Comparison of ENCODE assay signal across 23 cellular contexts in genomic region chr12:51705450-51705849, GRCh38.
"Had no signal": no experiment of that assay in that cellular context is flagged by ENCODE, and none has a peak within 500 bp of the region (broad histone marks: within the 10 kb centered on the region; RNA-seq: fewer than 3 reads in every experiment).

No MANE protein-coding gene starts in this region.

- DNase-seq: cortex of kidney; dorsolateral prefrontal cortex; effector CD8-positive, alpha-beta T cell; gastrocnemius medialis; heart right ventricle; hypothalamus; kidney glomerular epithelial cell; mammary epithelial cell; naive thymus-derived CD4-positive, alpha-beta T cell; nephron progenitor cell; psoas muscle; retina; right lobe of liver; spleen; stimulated activated CD4-positive, alpha-beta T cell treated with anti-CD3 and anti-CD28 coated beads, Interleukin-15, amount 100 ng/mL, for 24 hours; stimulated activated CD4-positive, alpha-beta T cell treated with anti-CD3 and anti-CD28 coated beads, Interleukin-1b, Interleukin-23, amount 100 ng/mL, for 48 hours; stimulated activated CD4-positive, alpha-beta T cell treated with anti-CD3 and anti-CD28 coated beads, Interleukin-4, amount 100 ng/mL, for 24 hours; testis had no signal

- H3K9me3 ChIP-seq: esophagus muscularis mucosa, gastrocnemius medialis, heart right ventricle, psoas muscle, right lobe of liver, spleen, testis, tibial nerve had no signal

- H3K27ac Mint-ChIP-seq: naive thymus-derived CD4-positive, alpha-beta T cell; nephron progenitor cell; stimulated activated memory B cell treated with anti-CD40 and anti-IgM and Interleukin-4, amounts not matched to agents 10 μg/mL and 1 μg/mL and 100 μg/mL, for 72 hours; stimulated activated naive CD8-positive, alpha-beta T cell treated with anti-CD3 and anti-CD28 coated beads, Interleukin-15, Interleukin-2, amounts not matched to agents 100 ng/mL and 50 ng/mL, for 24 hours had no signal

- H3K27ac ChIP-seq: dorsolateral prefrontal cortex, epithelial cell of prostate, esophagus muscularis mucosa, gastrocnemius medialis, heart right ventricle, psoas muscle, right lobe of liver, testis, tibial nerve had no signal

- H3K4me1 ChIP-seq: esophagus muscularis mucosa, gastrocnemius medialis, heart right ventricle, psoas muscle, right lobe of liver, testis, tibial nerve had no signal

- H3K27me3 ChIP-seq: dorsolateral prefrontal cortex, esophagus muscularis mucosa, gastrocnemius medialis, heart right ventricle, right lobe of liver, spleen, testis had no signal

- H3K9me3 Mint-ChIP-seq: nephron progenitor cell; stimulated activated memory B cell treated with anti-CD40 and anti-IgM and Interleukin-4, amounts not matched to agents 10 μg/mL and 1 μg/mL and 100 μg/mL, for 72 hours; stimulated activated naive CD8-positive, alpha-beta T cell treated with anti-CD3 and anti-CD28 coated beads, Interleukin-15, Interleukin-2, amounts not matched to agents 100 ng/mL and 50 ng/mL, for 24 hours had no signal

- H3K4me3 ChIP-seq: dorsolateral prefrontal cortex, esophagus muscularis mucosa, gastrocnemius medialis, heart right ventricle, psoas muscle, right lobe of liver, spleen, testis, tibial nerve had no signal

- ATAC-seq: gastrocnemius medialis; heart right ventricle; naive thymus-derived CD4-positive, alpha-beta T cell; psoas muscle; right lobe of liver; stimulated activated memory B cell treated with anti-CD40 and anti-IgM and Interleukin-4, amounts not matched to agents 10 μg/mL and 1 μg/mL and 100 μg/mL, for 72 hours had no signal

- H3K36me3 ChIP-seq: esophagus muscularis mucosa, gastrocnemius medialis, heart right ventricle, spleen, tibial nerve had no signal

- H3K36me3 Mint-ChIP-seq: stimulated activated memory B cell treated with anti-CD40 and anti-IgM and Interleukin-4, amounts not matched to agents 10 μg/mL and 1 μg/mL and 100 μg/mL, for 72 hours had no signal
